Comparison of ENCODE assay signal across 9 cellular contexts in genomic region chr14:73645248-73645610, GRCh38. TPM values are rescaled to one million over a fixed set of nuclear protein-coding genes. Genes with fewer than 3 reads are reported as not detected.
DNase-seq lines count a peak whose midpoint lies in the region; ATAC-seq, FAIRE-seq and TF ChIP-seq lines count a peak whose summit lies in the region.
"Had no signal": no experiment of that assay in that cellular context is flagged by ENCODE, and none has a peak within 500 bp of the region (broad histone marks: within the 10 kb centered on the region; RNA-seq: fewer than 3 reads in every experiment).

No MANE protein-coding gene starts in this region.

- CTCF ChIA-PET in HepG2 (lab: Yijun Ruan, JAX; ENCODE audit: low intra/inter-chr PET ratio, low total read pairs): no interaction called here

- TF ChIP-seq RAD21 in HepG2 (CRISPR knock-in tag; IDR thresholded peaks at IDR 0.05): no peak

- H3K27ac ChIP-seq in HepG2 (ENCODE audit: extremely low read length, insufficient read depth, low read length): peak overlapping the region; percentile 68
- peak overlapping the region; percentile 85 to 91 (median 86) for H3K27ac ChIP-seq in transverse colon

- H3K4me3 ChIP-seq in HepG2 (replicated peaks in 1 of 3; ENCODE audit: insufficient read depth in 1 of 3, low read depth in 2 of 3, low read length in 3 of 3): peak overlapping the region; percentile 85 to 94 (median 85)
- H3K4me3 ChIP-seq in transverse colon: peak overlapping the region; percentile 53 to 87 (median 80)

- H3K9me3 ChIP-seq in HepG2 (ENCODE audit: low read length) (no peaks in the 10 kb centered on the region), transverse colon (no peaks in the 10 kb centered on the region)

- ATAC-seq in HepG2: no peak

- peak overlapping the region; percentile 59 for H2AFZ ChIP-seq in HepG2 (ENCODE audit: low read length)

- BruUV-seq in HepG2 (replicated peaks; lab: Mats Ljungman, UMichigan): no TSS peak

- no peak for TF ChIP-seq CTCF in HepG2 (CRISPR knock-in tag; IDR thresholded peaks at IDR 0.05)
- no peak for TF ChIP-seq CTCF in transverse colon (IDR thresholded peaks at IDR 0.05)

- POLR2A ChIA-PET in HepG2 (lab: Yijun Ruan, JAX): interaction anchor here (0.8 to 1.8 kb wide), 2 partner anchors 19 to 31 kb away, joined by 3 to 5 read pairs; no protein-coding TSS in a partner anchor

- TF ChIP-seq EP300 in HepG2 (IDR thresholded peaks at IDR 0.05; ENCODE audit: low read depth in 2 of 2, low read length in 2 of 2) (no peak), HepG2 (CRISPR knock-in tag; IDR thresholded peaks at IDR 0.05; ENCODE audit: borderline replicate concordance) (no peak), transverse colon (IDR thresholded peaks at IDR 0.05; ENCODE audit: low read depth) (no peak)

- peaks cover 21% of the 10 kb centered on the region for H3K4me1 Mint-ChIP-seq in activated T-cell treated with anti-CD3 and anti-CD28 coated beads, Interleukin-2, amount 50 U/mL, for 24 hours (ENCODE audit: low read depth)
- H3K4me1 Mint-ChIP-seq in activated naive CD8-positive, alpha-beta T cell (ENCODE audit: low read depth): peaks cover 18% of the 10 kb centered on the region

- H3K27ac Mint-ChIP-seq in activated T-cell treated with anti-CD3 and anti-CD28 coated beads, Interleukin-2, amount 50 U/mL, for 24 hours: peak overlapping the region; percentile 89
- H3K27ac Mint-ChIP-seq in activated naive CD8-positive, alpha-beta T cell: peak overlapping the region; percentile 91

- 0% methylated on average over 7 of the region's 7 CpGs for WGBS in HepG2 (ENCODE audit: low lambda C conversion rate)
- 5 to 8% methylated on average over 5 to 7 of the region's 7 CpGs for WGBS in transverse colon (ENCODE audit: low coverage in 1 of 2), 2 donors

- no peak for DNase-seq in activated T-cell treated with anti-CD3 and anti-CD28 coated beads, Interleukin-2, amount 50 U/mL, for 24 hours
- no peak for DNase-seq in activated T-cell treated with anti-CD3 and anti-CD28 coated beads, Interleukin-2, amount 50 U/mL, for 48 hours
- no peak for DNase-seq in HepG2 (ENCODE audit: low spot score)
- no peak for DNase-seq in transverse colon
- no peak for DNase-seq in medulla oblongata (ENCODE audit: extremely low spot score)
- DNase-seq in NCI-H1417 treated with DMSO at 0.1 percent for 48 hours (lab: John Stamatoyannopoulos, UW): no peak
- DNase-seq in LoVo (ENCODE audit: low spot score): no peak

- H3K79me2 ChIP-seq in HepG2 (ENCODE audit: insufficient read depth, low read length): no peaks in the 10 kb centered on the region

- peak overlapping the region; percentile 90 for H3K4me3 Mint-ChIP-seq in activated T-cell treated with anti-CD3 and anti-CD28 coated beads, Interleukin-2, amount 50 U/mL, for 24 hours
- peak overlapping the region; percentile 99 for H3K4me3 Mint-ChIP-seq in activated naive CD8-positive, alpha-beta T cell

- no peaks in the 10 kb centered on the region for H3K27me3 Mint-ChIP-seq in activated T-cell treated with anti-CD3 and anti-CD28 coated beads, Interleukin-2, amount 50 U/mL, for 24 hours
- H3K27me3 Mint-ChIP-seq in activated naive CD8-positive, alpha-beta T cell: no peaks in the 10 kb centered on the region

- H3K36me3 Mint-ChIP-seq in activated T-cell treated with anti-CD3 and anti-CD28 coated beads, Interleukin-2, amount 50 U/mL, for 24 hours (ENCODE audit: low read depth): peaks cover 4% of the 10 kb centered on the region
- H3K36me3 Mint-ChIP-seq in activated naive CD8-positive, alpha-beta T cell: no peaks in the 10 kb centered on the region

- H4K20me1 ChIP-seq in HepG2 (ENCODE audit: insufficient read depth, low read length): no peaks in the 10 kb centered on the region

- H3K9me3 Mint-ChIP-seq in activated T-cell treated with anti-CD3 and anti-CD28 coated beads, Interleukin-2, amount 50 U/mL, for 24 hours: no peaks in the 10 kb centered on the region
- H3K9me3 Mint-ChIP-seq in activated naive CD8-positive, alpha-beta T cell (ENCODE audit: low read depth): no peaks in the 10 kb centered on the region

- H3K36me3 ChIP-seq in HepG2 (replicated peaks in 1 of 2; ENCODE audit: control insufficient read depth in 1 of 2, insufficient read depth in 2 of 2, low read length in 2 of 2): no peaks in the 10 kb centered on the region
- no peaks in the 10 kb centered on the region for H3K36me3 ChIP-seq in transverse colon

- in situ Hi-C loops in HepG2 (cut with HindIII; ENCODE audit: extremely low pct_ligation_motif_present, low pct_unique_long_range_greater_than_20kb) (no loop called here), transverse colon (cut with MboI; ENCODE audit: low pct_ligation_motif_present in 1 of 4, low pct_unique_long_range_greater_than_20kb in 1 of 4, low sequenced_read_pairs in 3 of 4) (loop anchor here in 1 of 4 donors (25.0 kb wide), 1 partner anchor 133 kb away; no protein-coding TSS in a partner anchor)

- FAIRE-seq in HepG2 (lab: Jason Lieb, UNC): no peak

- peak overlapping the region; percentile 69 for H3K9ac ChIP-seq in HepG2 (ENCODE audit: insufficient read depth, low read depth, low read length)

- peak overlapping the region; percentile 95 for H3K4me2 ChIP-seq in HepG2 (ENCODE audit: low read depth, low read length)

- no peaks in the 10 kb centered on the region for H3K27me3 ChIP-seq in HepG2 (ENCODE audit: control insufficient read depth in 1 of 2, insufficient read depth in 2 of 2, low read length in 2 of 2)
- H3K27me3 ChIP-seq in transverse colon: no peaks in the 10 kb centered on the region

- intact Hi-C loops in HepG2 (cut with micrococcal nuclease; ENCODE audit: unreplicated experiment): no loop called here
- intact Hi-C loops in transverse colon (cut with DNase I; ENCODE audit: low total_unique reads): no loop called here

- H3K4me1 ChIP-seq in HepG2 (ENCODE audit: insufficient read depth, low read length) (peaks cover 22% of the 10 kb centered on the region), transverse colon (peaks cover 11 to 20% (median 13%) of the 10 kb centered on the region in 4 donors)

- TF ChIP-seq POLR2A in HepG2 (IDR thresholded peaks at IDR 0.05; ENCODE audit: insufficient read depth in 1 of 2, low read depth in 2 of 2, low read length in 2 of 2): no peak
- TF ChIP-seq POLR2A in transverse colon (IDR thresholded peaks at IDR 0.05): no peak

RNA-seq across cellular contexts. Expression of gene DNAL1, which starts 0.4 kb away (rescaled TPM):
- total RNA-seq in HepG2 (2016; rRNA removed; fragmentation: Illumina TruSeq; extraction: Trizol) (13.3 and 13.5 TPM in 2 replicates), transverse colon (1 to 10 TPM in 3 of 4 donors, under 1 TPM in 1; 0.80 to 6.3 (median 2.9) TPM)
- total RNA-seq in HepG2 (2016; cell fraction: cytosol; rRNA removed; fragmentation: Illumina TruSeq; extraction: Trizol; ENCODE audit: low read depth): 9.9 and 11.6 TPM in 2 replicates
- total RNA-seq in HepG2 (2016; cell fraction: insoluble cytoplasmic fraction; rRNA removed; fragmentation: Illumina TruSeq; extraction: Trizol): 8.1 and 12.8 TPM in 2 replicates
- total RNA-seq in HepG2 (2016; cell fraction: membrane; rRNA removed; fragmentation: Illumina TruSeq; extraction: Trizol): 5.7 and 7.0 TPM in 2 replicates
- 4.1 and 4.2 TPM in 2 replicates for total RNA-seq in HepG2 (2016; cell fraction: nucleus; rRNA removed; fragmentation: Illumina TruSeq; extraction: Trizol)
- polyA plus RNA-seq in HepG2 (2011; rRNA removed): 0.84 and 1.4 TPM in 2 replicates
- polyA plus RNA-seq in HepG2 (2011; cell fraction: cytosol; rRNA removed): 0.39 and 1.00 TPM in 2 replicates
- polyA plus RNA-seq in HepG2 (2011; cell fraction: nucleus; rRNA removed): 1.2 and 1.3 TPM in 2 replicates
- 1.6 and 2.2 TPM in 2 replicates for polyA plus RNA-seq in HepG2 (2012)
- polyA plus RNA-seq in HepG2 (2016; cell fraction: cytosol; fragmentation: Illumina TruSeq; extraction: Trizol; ENCODE audit: low read depth): 4.1 and 4.3 TPM in 2 replicates
- 7.8 and 8.3 TPM in 2 replicates for polyA plus RNA-seq in HepG2 (2016; cell fraction: insoluble cytoplasmic fraction; fragmentation: Illumina TruSeq; extraction: Trizol; ENCODE audit: low read depth)
- polyA plus RNA-seq in HepG2 (2016; cell fraction: membrane; fragmentation: Illumina TruSeq; extraction: Trizol; ENCODE audit: low read depth): 2.7 and 3.2 TPM in 2 replicates
- polyA plus RNA-seq in HepG2 (2016; cell fraction: nucleus; fragmentation: Illumina TruSeq; extraction: Trizol; ENCODE audit: insufficient read depth, low read depth): 4.2 and 6.6 TPM in 2 replicates
- polyA minus RNA-seq in HepG2 (2011; rRNA and poly(A)+ RNA removed; ENCODE audit: low replicate concordance): 0.48 and 1.7 TPM in 2 replicates
- 1.8 and 2.4 TPM in 2 replicates for polyA minus RNA-seq in HepG2 (2011; cell fraction: cytosol; rRNA and poly(A)+ RNA removed)
- 1.4 and 1.9 TPM in 2 replicates for polyA minus RNA-seq in HepG2 (2011; cell fraction: nucleus; rRNA and poly(A)+ RNA removed)

RNA-seq across cellular contexts. Expression of gene ACOT6, which starts 32.9 kb away (rescaled TPM):
- total RNA-seq in HepG2 (2016; rRNA removed; fragmentation: Illumina TruSeq; extraction: Trizol) (0.27 TPM in 1 of 2 replicates, not detected in the other), transverse colon (not detected)
- total RNA-seq in HepG2 (2016; cell fraction: cytosol; rRNA removed; fragmentation: Illumina TruSeq; extraction: Trizol; ENCODE audit: low read depth): 0.20 TPM in 1 of 2 replicates, not detected in the other
- total RNA-seq in HepG2 (2016; cell fraction: insoluble cytoplasmic fraction; rRNA removed; fragmentation: Illumina TruSeq; extraction: Trizol): 0.19 TPM in 2 replicates
- 0.21 and 0.31 TPM in 2 replicates for total RNA-seq in HepG2 (2016; cell fraction: membrane; rRNA removed; fragmentation: Illumina TruSeq; extraction: Trizol)
- total RNA-seq in HepG2 (2016; cell fraction: nucleus; rRNA removed; fragmentation: Illumina TruSeq; extraction: Trizol): not detected in 2 replicates
- 0.15 and 0.24 TPM in 2 replicates for polyA plus RNA-seq in HepG2 (2011; rRNA removed)
- 0.05 and 0.21 TPM in 2 replicates for polyA plus RNA-seq in HepG2 (2011; cell fraction: cytosol; rRNA removed)
- not detected in 2 replicates for polyA plus RNA-seq in HepG2 (2011; cell fraction: nucleus; rRNA removed)
- not detected in 2 replicates for polyA plus RNA-seq in HepG2 (2012)
- 0.10 TPM in 1 of 2 replicates, not detected in the other for polyA plus RNA-seq in HepG2 (2016; cell fraction: cytosol; fragmentation: Illumina TruSeq; extraction: Trizol; ENCODE audit: low read depth)
- polyA plus RNA-seq in HepG2 (2016; cell fraction: insoluble cytoplasmic fraction; fragmentation: Illumina TruSeq; extraction: Trizol; ENCODE audit: low read depth): not detected in 2 replicates
- 0.32 and 0.34 TPM in 2 replicates for polyA plus RNA-seq in HepG2 (2016; cell fraction: membrane; fragmentation: Illumina TruSeq; extraction: Trizol; ENCODE audit: low read depth)
- not detected in 2 replicates for polyA plus RNA-seq in HepG2 (2016; cell fraction: nucleus; fragmentation: Illumina TruSeq; extraction: Trizol; ENCODE audit: insufficient read depth, low read depth)
- polyA minus RNA-seq in HepG2 (2011; rRNA and poly(A)+ RNA removed; ENCODE audit: low replicate concordance): 0.12 and 0.28 TPM in 2 replicates
- 0.70 TPM in 1 of 2 replicates, not detected in the other for polyA minus RNA-seq in HepG2 (2011; cell fraction: cytosol; rRNA and poly(A)+ RNA removed)
- polyA minus RNA-seq in HepG2 (2011; cell fraction: nucleus; rRNA and poly(A)+ RNA removed): 0.50 TPM in 1 of 2 replicates, not detected in the other
- total RNA-seq: T-helper 1 cell treated with Interleukin-12 subunit alpha and Interleukin-12 subunit beta and Interleukin-4 antibody, amounts not matched to agents 30 ng/mL and 1 ng/mL, for 36 hours had no signal

RNA-seq across cellular contexts. Expression of gene ACOT4, which starts 53.6 kb away (rescaled TPM):
- 0.04 TPM in 1 of 2 replicates, not detected in the other for total RNA-seq in HepG2 (2016; rRNA removed; fragmentation: Illumina TruSeq; extraction: Trizol)
- not detected in 2 replicates for total RNA-seq in HepG2 (2016; cell fraction: cytosol; rRNA removed; fragmentation: Illumina TruSeq; extraction: Trizol; ENCODE audit: low read depth)
- 0.04 TPM in 1 of 2 replicates, not detected in the other for total RNA-seq in HepG2 (2016; cell fraction: insoluble cytoplasmic fraction; rRNA removed; fragmentation: Illumina TruSeq; extraction: Trizol)
- total RNA-seq in HepG2 (2016; cell fraction: membrane; rRNA removed; fragmentation: Illumina TruSeq; extraction: Trizol): not detected in 2 replicates
- not detected in 2 replicates for total RNA-seq in HepG2 (2016; cell fraction: nucleus; rRNA removed; fragmentation: Illumina TruSeq; extraction: Trizol)
- 0.05 TPM in 1 of 2 replicates, not detected in the other for polyA plus RNA-seq in HepG2 (2011; rRNA removed)
- polyA plus RNA-seq in HepG2 (2011; cell fraction: cytosol; rRNA removed): 0.03 and 0.05 TPM in 2 replicates
- polyA plus RNA-seq in HepG2 (2011; cell fraction: nucleus; rRNA removed): 0.16 TPM in 1 of 2 replicates, not detected in the other
- 0.07 and 0.08 TPM in 2 replicates for polyA plus RNA-seq in HepG2 (2012)
- not detected in 2 replicates for polyA plus RNA-seq in HepG2 (2016; cell fraction: cytosol; fragmentation: Illumina TruSeq; extraction: Trizol; ENCODE audit: low read depth)
- polyA plus RNA-seq in HepG2 (2016; cell fraction: insoluble cytoplasmic fraction; fragmentation: Illumina TruSeq; extraction: Trizol; ENCODE audit: low read depth): not detected in 2 replicates
- polyA plus RNA-seq in HepG2 (2016; cell fraction: membrane; fragmentation: Illumina TruSeq; extraction: Trizol; ENCODE audit: low read depth): 0.07 TPM in 1 of 2 replicates, not detected in the other
- polyA plus RNA-seq in HepG2 (2016; cell fraction: nucleus; fragmentation: Illumina TruSeq; extraction: Trizol; ENCODE audit: insufficient read depth, low read depth): not detected in 2 replicates
- polyA minus RNA-seq in HepG2 (2011; rRNA and poly(A)+ RNA removed; ENCODE audit: low replicate concordance): 0.26 TPM in 1 of 2 replicates, not detected in the other
- polyA minus RNA-seq in HepG2 (2011; cell fraction: cytosol; rRNA and poly(A)+ RNA removed): not detected in 2 replicates
- not detected in 2 replicates for polyA minus RNA-seq in HepG2 (2011; cell fraction: nucleus; rRNA and poly(A)+ RNA removed)
- total RNA-seq in transverse colon: 1 to 10 TPM in 2 of 4 donors, not detected in 2; 3.5 to 5.2 TPM
